ENCODE assay signal across 10 cellular contexts in the genomic region with DNA sequence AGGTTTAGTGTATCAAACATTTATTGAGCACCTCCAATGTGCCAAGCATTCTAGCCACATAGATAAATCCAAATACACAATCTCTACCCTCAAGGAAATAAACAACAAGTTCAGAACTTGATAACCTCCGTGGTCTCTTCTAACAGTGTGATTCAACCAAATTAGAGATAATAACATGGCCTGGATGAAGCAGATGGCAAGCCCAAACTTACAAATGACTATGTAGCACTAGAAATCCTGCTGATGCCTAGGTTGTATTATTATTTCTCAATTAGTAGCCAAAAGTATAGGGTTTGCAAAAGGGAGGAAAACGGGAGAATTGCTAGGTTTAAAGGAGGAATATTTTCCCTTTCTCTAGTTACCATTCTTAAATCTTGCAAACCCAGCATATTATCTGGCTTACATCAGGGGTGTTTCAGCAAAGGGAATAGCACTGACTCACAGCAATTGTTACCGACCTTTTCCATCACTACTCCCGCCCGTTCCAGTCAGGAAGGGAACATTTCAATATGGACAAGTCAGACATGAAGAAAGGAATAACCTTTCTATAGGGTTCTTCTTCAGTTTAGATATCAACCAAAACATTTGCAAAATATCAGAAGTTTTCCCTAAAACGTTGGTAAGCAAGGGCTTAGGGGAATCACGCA. TPM values are rescaled to one million over a fixed set of nuclear protein-coding genes. Genes with fewer than 3 reads are reported as not detected.
DNase-seq lines count a peak whose midpoint lies in the region; ATAC-seq, FAIRE-seq and TF ChIP-seq lines count a peak whose summit lies in the region.
"Had no signal": no experiment of that assay in that cellular context is flagged by ENCODE, and none has a peak within 500 bp of the region (broad histone marks: within the 10 kb centered on the region; RNA-seq: fewer than 3 reads in every experiment).

No MANE protein-coding gene starts in this region.

- no peak for ATAC-seq in HG03432 (IDR thresholded peaks at IDR 0.05; ENCODE audit: unreplicated experiment)
- ATAC-seq: activated T-helper 17 cell treated with anti-CD3 and anti-CD28 coated beads, Interleukin-2, amount 50 U/mL, for 72 hours had no signal

- no peak for TF ChIP-seq EP300 in transverse colon (IDR thresholded peaks at IDR 0.05; ENCODE audit: low read depth)

- H3K27ac ChIP-seq in brain microvascular endothelial cell (no peak overlapping the region), transverse colon (peak overlapping the region; percentile 81 to 87 (median 86)), kidney (ENCODE audit: low read depth in 2 of 2, low read length in 2 of 2) (no peak overlapping the region)
- H3K27ac ChIP-seq: 22Rv1 had no signal

- no peak for TF ChIP-seq POLR2A in transverse colon (IDR thresholded peaks at IDR 0.05)

- H3K9me3 ChIP-seq in transverse colon (no peaks in the 10 kb centered on the region), kidney (ENCODE audit: control insufficient read depth in 1 of 2, low read length in 2 of 2) (no peaks in the 10 kb centered on the region)

- FAIRE-seq in kidney (lab: Jason Lieb, UNC), result no peak

- no peak overlapping the region for H3K9ac ChIP-seq in kidney (ENCODE audit: low read length in 2 of 2)

- in situ Hi-C loops in brain microvascular endothelial cell (cut with HindIII; ENCODE audit: low pct_ligation_motif_present, low sequenced_read_pairs), result no loop called here
- in situ Hi-C loops in transverse colon (cut with MboI; ENCODE audit: low pct_ligation_motif_present in 1 of 4, low pct_unique_long_range_greater_than_20kb in 1 of 4, low sequenced_read_pairs in 3 of 4), result no loop called here

- H3K4me3 ChIP-seq in brain microvascular endothelial cell (ENCODE audit: low read depth, low read length), result peak overlapping the region; percentile 79
- H3K4me3 ChIP-seq in transverse colon, result peak overlapping the region in 2 of 4 donors; percentile 48 to 63
- H3K4me3 ChIP-seq in kidney (ENCODE audit: low read length in 2 of 2), result no peak overlapping the region

- peak in 2 of 3 experiments; percentile 27 to 53 for DNase-seq in NCI-H1417 (lab: John Stamatoyannopoulos, UW)
- DNase-seq in NCI-H1417 treated with DMSO at 0.1 percent for 48 hours (lab: John Stamatoyannopoulos, UW), result no peak
- DNase-seq in brain microvascular endothelial cell, result no peak
- peak; percentile 31 for DNase-seq in kidney glomerular epithelial cell (lab: John Stamatoyannopoulos, UW)
- DNase-seq in transverse colon, result peak; percentile 9
- DNase-seq in kidney, result no peak
- DNase-seq in NCI-H1092 treated with DMSO at 0.1 percent for 48 hours (lab: John Stamatoyannopoulos, UW), result no peak

- H3K36me3 ChIP-seq in brain microvascular endothelial cell (replicated peaks) (no peaks in the 10 kb centered on the region), transverse colon (no peaks in the 10 kb centered on the region), kidney (ENCODE audit: control insufficient read depth in 1 of 2, insufficient read depth in 2 of 2, low read length in 2 of 2) (no peaks in the 10 kb centered on the region)

- intact Hi-C loops in transverse colon (cut with DNase I; ENCODE audit: low total_unique reads), result loop anchor here (2.0 to 5.0 kb wide), 2 partner anchors 50 to 55 kb away; no protein-coding TSS in a partner anchor
- intact Hi-C loops in kidney (cut with DNase I), result no loop called here

- peaks cover 4 to 18% (median 10%) of the 10 kb centered on the region in 4 donors for H3K4me1 ChIP-seq in transverse colon
- H3K4me1 ChIP-seq in kidney (ENCODE audit: control insufficient read depth in 1 of 2, insufficient read depth in 1 of 2, low read depth in 1 of 2, low read length in 2 of 2), result peaks cover 0 to 5% of the 10 kb centered on the region in 2 donors

- TF ChIP-seq CTCF in brain microvascular endothelial cell (IDR thresholded peaks at IDR 0.05; ENCODE audit: low read depth, low read length, missing control alignments), result no peak
- no peak for TF ChIP-seq CTCF in transverse colon (IDR thresholded peaks at IDR 0.05)
- TF ChIP-seq CTCF in kidney (IDR thresholded peaks at IDR 0.05; ENCODE audit: borderline replicate concordance, extremely low read depth, insufficient read depth), result no peak

- H3K27me3 ChIP-seq in brain microvascular endothelial cell (replicated peaks) (no peaks in the 10 kb centered on the region), transverse colon (peaks cover 12% of the 10 kb centered on the region)

- 57 to 77% methylated on average over 5 to 7 of the region's 7 CpGs for WGBS in transverse colon (ENCODE audit: low coverage in 1 of 2), 2 donors

RNA-seq across cellular contexts. Expression of gene DPYSL3, which starts 2.3 kb away (rescaled TPM):
- total RNA-seq in transverse colon (100 to 1,000 TPM in 1 of 4 donors, 10 to 100 TPM in 3; 27.6 to 107 (median 31.4) TPM), kidney (19.1 TPM)
- polyA plus RNA-seq in kidney (ENCODE audit: insufficient read depth, low read depth, low replicate concordance), result 7.1 TPM

Comparison
In these comparisons a context has a peak if more than half of its experiments do, and no peak if none do; other contexts are left out.
1. DNase-seq: peak in NCI-H1417 (2 of 3), kidney glomerular epithelial cell (single experiment) and transverse colon (single experiment); none in NCI-H1417 treated with DMSO at 0.1 percent for 48 hours (single experiment), brain microvascular endothelial cell (single experiment), kidney (single experiment) and NCI-H1092 treated with DMSO at 0.1 percent for 48 hours (single experiment).
2. H3K27ac ChIP-seq: peak in transverse colon (4 of 4); none in brain microvascular endothelial cell (single experiment) and kidney (0 of 2).